Comparison of ENCODE assay signal across 9 cellular contexts in genomic region chr11:15258433-15259350, GRCh38.
DNase-seq lines count a peak whose midpoint lies in the region; ATAC-seq, FAIRE-seq and TF ChIP-seq lines count a peak whose summit lies in the region.
"Had no signal": no experiment of that assay in that cellular context is flagged by ENCODE, and none has a peak within 500 bp of the region (broad histone marks: within the 10 kb centered on the region; RNA-seq: fewer than 3 reads in every experiment).

No MANE protein-coding gene starts in this region.

- TF ChIP-seq CTCF in omental fat pad (IDR thresholded peaks at IDR 0.05), result no peak

- H3K9me3 ChIP-seq in adipocyte (ENCODE audit: control insufficient read depth, low read length), result no peaks in the 10 kb centered on the region
- no peaks in the 10 kb centered on the region for H3K9me3 ChIP-seq in mesodermal cell (ENCODE audit: control insufficient read depth, low read length)

- H3K4me3 ChIP-seq in adipocyte (ENCODE audit: low read length) (no peak overlapping the region), mesodermal cell (ENCODE audit: extremely low read depth, insufficient read depth, low read length, poor library complexity, severe bottlenecking) (no peak overlapping the region)

- ATAC-seq in GM19467 (IDR thresholded peaks at IDR 0.05; ENCODE audit: unreplicated experiment) (peak; percentile 92), omental fat pad (ENCODE audit: low FRiP score) (no peak), GM19035 (IDR thresholded peaks at IDR 0.05; ENCODE audit: unreplicated experiment) (no peak)

- H3K27ac ChIP-seq in mesodermal cell (ENCODE audit: low read depth, low read length, severe bottlenecking), result peak overlapping the region; percentile 37

- no peaks in the 10 kb centered on the region for H3K36me3 ChIP-seq in adipocyte (ENCODE audit: control insufficient read depth, insufficient read depth, low read length, severe bottlenecking)
- no peaks in the 10 kb centered on the region for H3K36me3 ChIP-seq in mesodermal cell (ENCODE audit: control insufficient read depth, insufficient read depth, low read length)

- no peak overlapping the region for H3K9ac ChIP-seq in adipocyte (ENCODE audit: low read length)

- peaks cover 3% of the 10 kb centered on the region for H3K27me3 ChIP-seq in adipocyte (replicated peaks; ENCODE audit: control insufficient read depth, insufficient read depth, low read length)

- TF ChIP-seq POLR2A in GM12892 (IDR thresholded peaks at IDR 0.05; ENCODE audit: low read depth, low read length), result no peak

- H3K4me1 ChIP-seq in adipocyte (ENCODE audit: control insufficient read depth, insufficient read depth, low read length) (no peaks in the 10 kb centered on the region), mesodermal cell (ENCODE audit: control insufficient read depth, insufficient read depth, low read length, poor library complexity, severe bottlenecking) (no peaks in the 10 kb centered on the region)

- DNase-seq in LHCN-M2 (ENCODE audit: low read depth) (peak; percentile 38), adipocyte (ENCODE audit: low read depth) (peak; percentile 53), omental fat pad (ENCODE audit: low spot score) (no peak), GM19240 (ENCODE audit: insufficient read length, low spot score) (no peak), GM12892 (ENCODE audit: insufficient read length) (no peak)

- WGBS in mesodermal cell (ENCODE audit: insufficient coverage in 2 of 2), 2 experiments, result 92% methylated on average over 2 of the region's 3 CpGs; no CpG with 5 or more reads in 1 of the 2 experiments

- no peak for FAIRE-seq in GM12892 (lab: Jason Lieb, UNC)
- FAIRE-seq: keratinocyte had no signal

Comparison
In these comparisons a context has a peak if more than half of its experiments do, and no peak if none do; other contexts are left out.
1. DNase-seq: peak in LHCN-M2 (single experiment) and adipocyte (single experiment); none in omental fat pad (single experiment), GM19240 (single experiment) and GM12892 (single experiment).